In genomic region chr20:41087325-41087685, GRCh38 we compare ENCODE assay signal across 22 cellular contexts. TPM values are rescaled to one million over a fixed set of nuclear protein-coding genes. Genes with fewer than 3 reads are reported as not detected.
A peak's percentile ranks its signal among the peaks of the same experiment; 100 is the strongest.
DNase-seq lines count a peak whose midpoint lies in the region; ATAC-seq, FAIRE-seq and TF ChIP-seq lines count a peak whose summit lies in the region.
"Had no signal": no experiment of that assay in that cellular context is flagged by ENCODE, and none has a peak within 500 bp of the region (broad histone marks: within the 10 kb centered on the region; RNA-seq: fewer than 3 reads in every experiment).

No MANE protein-coding gene starts in this region.

- no peaks in the 10 kb centered on the region for H3K27me3 Mint-ChIP-seq in T-cell
- peaks cover 4% of the 10 kb centered on the region for H3K27me3 Mint-ChIP-seq in endothelial cell (ENCODE audit: unreplicated experiment)
- no peaks in the 10 kb centered on the region for H3K27me3 Mint-ChIP-seq in progenitor cell of endocrine pancreas
- H3K27me3 Mint-ChIP-seq: activated CD8-positive, alpha-beta memory T cell treated with anti-CD3 and anti-CD28 coated beads, Interleukin-2, amount 10 ng/mL, durations not matched to agents 7 days and 5 days had no signal

- H3K27ac ChIP-seq in HepG2 (ENCODE audit: extremely low read length, insufficient read depth, low read length) (no peak overlapping the region), right lobe of liver (no peak overlapping the region)
- H3K27ac ChIP-seq: ovary, tibial nerve had no signal

- TF ChIP-seq CTCF in HepG2 (CRISPR knock-in tag; IDR thresholded peaks at IDR 0.05) (no peak), right lobe of liver (IDR thresholded peaks at IDR 0.05) (no peak), endothelial cell (IDR thresholded peaks at IDR 0.05; ENCODE audit: unreplicated experiment) (no peak), progenitor cell of endocrine pancreas (IDR thresholded peaks at IDR 0.05; ENCODE audit: unreplicated experiment) (no peak)

- H3K27me3 ChIP-seq in HepG2 (ENCODE audit: control insufficient read depth in 1 of 2, insufficient read depth in 2 of 2, low read length in 2 of 2) (no peaks in the 10 kb centered on the region), right lobe of liver (no peaks in the 10 kb centered on the region)
- H3K27me3 ChIP-seq: heart right ventricle, ovary, tibial nerve had no signal

- ATAC-seq in HepG2 (no peak), right lobe of liver (no peak), T-cell (replicated peaks in 1 of 4) (no peak), HG02938 (IDR thresholded peaks at IDR 0.05; ENCODE audit: unreplicated experiment) (no peak)
- ATAC-seq: activated CD8-positive, alpha-beta memory T cell treated with anti-CD3 and anti-CD28 coated beads, Interleukin-2, amount 10 ng/mL, durations not matched to agents 7 days and 5 days; heart right ventricle; stimulated activated naive CD8-positive, alpha-beta T cell treated with anti-CD3 and anti-CD28 coated beads, Interleukin-15, Interleukin-2, amounts not matched to agents 100 U/mL and 50 U/mL, for 24 hours; WTC11 had no signal

- WGBS in HepG2 (ENCODE audit: low lambda C conversion rate), result 98% methylated on average over 1 of the region's 1 CpG
- 91% methylated on average over 1 of the region's 1 CpG for WGBS in right lobe of liver (ENCODE audit: insufficient coverage, low coverage, low lambda C conversion rate, missing lambda C conversion rate)

- H2AFZ ChIP-seq in HepG2 (ENCODE audit: low read length), result no peak overlapping the region

- CTCF ChIA-PET in HepG2 (lab: Yijun Ruan, JAX; ENCODE audit: low intra/inter-chr PET ratio, low total read pairs) (no interaction called here), T-cell (lab: Charles Lee) (interaction anchor here in 1 of 2 donors (1.1 to 2.1 kb wide), 2 partner anchors 8 to 99 kb away, joined by 4 to 9 read pairs; no protein-coding TSS in a partner anchor)

- no peak overlapping the region for H3K4me2 ChIP-seq in HepG2 (ENCODE audit: low read depth, low read length)

- TF ChIP-seq EP300 in HepG2 (IDR thresholded peaks at IDR 0.05; ENCODE audit: low read depth in 2 of 2, low read length in 2 of 2), result no peak
- no peak for TF ChIP-seq EP300 in HepG2 (CRISPR knock-in tag; IDR thresholded peaks at IDR 0.05; ENCODE audit: borderline replicate concordance)

- H3K9me3 Mint-ChIP-seq in T-cell (no peaks in the 10 kb centered on the region), endothelial cell (ENCODE audit: unreplicated experiment) (no peaks in the 10 kb centered on the region), progenitor cell of endocrine pancreas (ENCODE audit: low read depth) (no peaks in the 10 kb centered on the region)
- H3K9me3 Mint-ChIP-seq: endodermal cell had no signal

- no peaks in the 10 kb centered on the region for H3K79me2 ChIP-seq in HepG2 (ENCODE audit: insufficient read depth, low read length)

- peaks cover 29 to 62% of the 10 kb centered on the region in 2 experiments for H3K36me3 ChIP-seq in HepG2 (replicated peaks in 1 of 2; ENCODE audit: control insufficient read depth in 1 of 2, insufficient read depth in 2 of 2, low read length in 2 of 2)
- H3K36me3 ChIP-seq in right lobe of liver, result peaks cover 0 to 31% (median 9%) of the 10 kb centered on the region in 4 donors
- H3K36me3 ChIP-seq: ovary had no signal

- H3K4me1 ChIP-seq in HepG2 (ENCODE audit: insufficient read depth, low read length) (no peaks in the 10 kb centered on the region), right lobe of liver (no peaks in the 10 kb centered on the region)
- H3K4me1 ChIP-seq: tibial nerve had no signal

- no peak for TF ChIP-seq RAD21 in HepG2 (CRISPR knock-in tag; IDR thresholded peaks at IDR 0.05)

- in situ Hi-C loops in HepG2 (cut with HindIII; ENCODE audit: extremely low pct_ligation_motif_present, low pct_unique_long_range_greater_than_20kb), result no loop called here

- H3K9me3 ChIP-seq in HepG2 (ENCODE audit: low read length) (no peaks in the 10 kb centered on the region), right lobe of liver (no peaks in the 10 kb centered on the region)
- H3K9me3 ChIP-seq: heart right ventricle, ovary, tibial nerve had no signal

- H3K4me3 Mint-ChIP-seq in T-cell (peak overlapping the region in 1 of 3 donors; percentile 3), endothelial cell (ENCODE audit: unreplicated experiment) (peak overlapping the region; percentile 65), progenitor cell of endocrine pancreas (ENCODE audit: low read depth) (no peak overlapping the region)
- H3K4me3 Mint-ChIP-seq: activated CD8-positive, alpha-beta memory T cell treated with anti-CD3 and anti-CD28 coated beads, Interleukin-2, amount 10 ng/mL, durations not matched to agents 7 days and 5 days; endodermal cell; WTC11 had no signal

- no peak overlapping the region for H3K4me3 ChIP-seq in HepG2 (replicated peaks in 1 of 3; ENCODE audit: insufficient read depth in 1 of 3, low read depth in 2 of 3, low read length in 3 of 3)
- H3K4me3 ChIP-seq in right lobe of liver, result no peak overlapping the region
- H3K4me3 ChIP-seq: heart right ventricle, ovary, tibial nerve had no signal

- no peak overlapping the region for H3K9ac ChIP-seq in HepG2 (ENCODE audit: insufficient read depth, low read depth, low read length)

- BruUV-seq in HepG2 (replicated peaks; lab: Mats Ljungman, UMichigan), result TSS peak; percentile 18

- H3K27ac Mint-ChIP-seq in T-cell (peak overlapping the region; percentile 83 to 90), endothelial cell (ENCODE audit: unreplicated experiment) (peak overlapping the region; percentile 3), progenitor cell of endocrine pancreas (no peak overlapping the region)
- H3K27ac Mint-ChIP-seq: endodermal cell had no signal

- no peak for TF ChIP-seq POLR2A in HepG2 (IDR thresholded peaks at IDR 0.05; ENCODE audit: insufficient read depth in 1 of 2, low read depth in 2 of 2, low read length in 2 of 2)
- TF ChIP-seq POLR2A in right lobe of liver (IDR thresholded peaks at IDR 0.05), result no peak

- H3K4me1 Mint-ChIP-seq in T-cell, result peaks cover 24 to 34% (median 25%) of the 10 kb centered on the region in 3 donors
- peaks cover 17% of the 10 kb centered on the region for H3K4me1 Mint-ChIP-seq in endothelial cell (ENCODE audit: unreplicated experiment)
- peaks cover 6% of the 10 kb centered on the region for H3K4me1 Mint-ChIP-seq in progenitor cell of endocrine pancreas (ENCODE audit: low read depth)
- H3K4me1 Mint-ChIP-seq: endodermal cell had no signal

- DNase-seq in HepG2 (ENCODE audit: low spot score) (no peak), right lobe of liver (no peak), T-cell (no peak), endothelial cell (ENCODE audit: low spot score) (no peak), progenitor cell of endocrine pancreas (ENCODE audit: low spot score, unreplicated experiment) (no peak), NCI-H446 (lab: John Stamatoyannopoulos, UW) (no peak), NCI-H526 treated with DMSO at 0.1 percent for 48 hours (lab: John Stamatoyannopoulos, UW) (no peak)
- DNase-seq: activated CD8-positive, alpha-beta memory T cell treated with anti-CD3 and anti-CD28 coated beads, Interleukin-2, amount 10 ng/mL, durations not matched to agents 7 days and 5 days; activated gamma-delta T cell treated with Interleukin-2 at 50 U/mL for 16 hours; endodermal cell; GOT3; heart right ventricle; Kasumi-1; ovary; SHP77; stimulated activated CD4-positive, alpha-beta T cell treated with anti-CD3 and anti-CD28 coated beads, Interleukin-1b, Interleukin-23, amount 100 ng/mL, for 48 hours; stimulated activated naive CD8-positive, alpha-beta T cell treated with anti-CD3 and anti-CD28 coated beads, Interleukin-15, Interleukin-2, amounts not matched to agents 100 U/mL and 50 U/mL, for 24 hours had no signal

- no peaks in the 10 kb centered on the region for H4K20me1 ChIP-seq in HepG2 (ENCODE audit: insufficient read depth, low read length)

- FAIRE-seq in HepG2 (lab: Jason Lieb, UNC), result no peak
- FAIRE-seq: colon, D721Med had no signal

- POLR2A ChIA-PET in HepG2 (lab: Yijun Ruan, JAX) (no interaction called here), T-cell (lab: Charles Lee) (no interaction called here)

- H3K36me3 Mint-ChIP-seq in T-cell, result peaks cover 47% of the 10 kb centered on the region
- H3K36me3 Mint-ChIP-seq in endothelial cell (ENCODE audit: low read depth, unreplicated experiment), result peaks cover 37% of the 10 kb centered on the region
- peaks cover 48% of the 10 kb centered on the region for H3K36me3 Mint-ChIP-seq in progenitor cell of endocrine pancreas (ENCODE audit: insufficient read depth)

- intact Hi-C loops in HepG2 (cut with micrococcal nuclease; ENCODE audit: unreplicated experiment), result no loop called here
- intact Hi-C loops in right lobe of liver (cut with DNase I), result no loop called here

RNA-seq across cellular contexts. Expression of gene PLCG1, which starts 50.0 kb away (rescaled TPM):
- 53.1 and 85.3 TPM in 2 replicates for total RNA-seq in HepG2 (2016; rRNA removed; fragmentation: Illumina TruSeq; extraction: Trizol)
- total RNA-seq in HepG2 (2016; cell fraction: cytosol; rRNA removed; fragmentation: Illumina TruSeq; extraction: Trizol; ENCODE audit: low read depth), result 8.3 and 10.2 TPM in 2 replicates
- 43.2 and 85.3 TPM in 2 replicates for total RNA-seq in HepG2 (2016; cell fraction: insoluble cytoplasmic fraction; rRNA removed; fragmentation: Illumina TruSeq; extraction: Trizol)
- total RNA-seq in HepG2 (2016; cell fraction: membrane; rRNA removed; fragmentation: Illumina TruSeq; extraction: Trizol), result 23.6 and 25.9 TPM in 2 replicates
- total RNA-seq in HepG2 (2016; cell fraction: nucleus; rRNA removed; fragmentation: Illumina TruSeq; extraction: Trizol), result 119 and 141 TPM in 2 replicates
- 158 and 207 TPM in 2 replicates for polyA plus RNA-seq in HepG2 (2011; rRNA removed)
- 50.7 and 54.7 TPM in 2 replicates for polyA plus RNA-seq in HepG2 (2011; cell fraction: cytosol; rRNA removed)
- 1,608 and 1,708 TPM in 2 replicates for polyA plus RNA-seq in HepG2 (2011; cell fraction: nucleus; rRNA removed)
- 152 and 164 TPM in 2 replicates for polyA plus RNA-seq in HepG2 (2012)
- polyA plus RNA-seq in HepG2 (2016; cell fraction: cytosol; fragmentation: Illumina TruSeq; extraction: Trizol; ENCODE audit: low read depth), result 3.6 and 4.0 TPM in 2 replicates
- 54.2 and 61.1 TPM in 2 replicates for polyA plus RNA-seq in HepG2 (2016; cell fraction: insoluble cytoplasmic fraction; fragmentation: Illumina TruSeq; extraction: Trizol; ENCODE audit: low read depth)
- polyA plus RNA-seq in HepG2 (2016; cell fraction: membrane; fragmentation: Illumina TruSeq; extraction: Trizol; ENCODE audit: low read depth), result 12.4 and 12.5 TPM in 2 replicates
- polyA plus RNA-seq in HepG2 (2016; cell fraction: nucleus; fragmentation: Illumina TruSeq; extraction: Trizol; ENCODE audit: insufficient read depth, low read depth), result 371 and 407 TPM in 2 replicates
- 74.2 and 219 TPM in 2 replicates for polyA minus RNA-seq in HepG2 (2011; rRNA and poly(A)+ RNA removed; ENCODE audit: low replicate concordance)
- 77.9 and 95.1 TPM in 2 replicates for polyA minus RNA-seq in HepG2 (2011; cell fraction: cytosol; rRNA and poly(A)+ RNA removed)
- 286 and 292 TPM in 2 replicates for polyA minus RNA-seq in HepG2 (2011; cell fraction: nucleus; rRNA and poly(A)+ RNA removed)
- total RNA-seq in right lobe of liver, result 10 to 100 TPM in 5 of 6 experiments, 1 to 10 TPM in 1; 9.5 to 22.6 (median 16.6) TPM
- 100 to 1,000 TPM; 390 to 589 (median 444) TPM for total RNA-seq in T-cell
- 456 TPM for total RNA-seq in endothelial cell (ENCODE audit: unreplicated experiment)
- 391 and 395 TPM in 2 replicates for total RNA-seq in progenitor cell of endocrine pancreas

RNA-seq across cellular contexts. Expression of gene TOP1, which starts 58.7 kb away (rescaled TPM):
- total RNA-seq in HepG2 (2016; rRNA removed; fragmentation: Illumina TruSeq; extraction: Trizol), result 19.4 and 75.3 TPM in 2 replicates
- 17.3 and 19.8 TPM in 2 replicates for total RNA-seq in HepG2 (2016; cell fraction: cytosol; rRNA removed; fragmentation: Illumina TruSeq; extraction: Trizol; ENCODE audit: low read depth)
- 17.0 and 75.6 TPM in 2 replicates for total RNA-seq in HepG2 (2016; cell fraction: insoluble cytoplasmic fraction; rRNA removed; fragmentation: Illumina TruSeq; extraction: Trizol)
- 20.3 and 21.0 TPM in 2 replicates for total RNA-seq in HepG2 (2016; cell fraction: membrane; rRNA removed; fragmentation: Illumina TruSeq; extraction: Trizol)
- 45.7 and 48.4 TPM in 2 replicates for total RNA-seq in HepG2 (2016; cell fraction: nucleus; rRNA removed; fragmentation: Illumina TruSeq; extraction: Trizol)
- 9.9 and 10.2 TPM in 2 replicates for polyA plus RNA-seq in HepG2 (2011; rRNA removed)
- 5.5 and 9.3 TPM in 2 replicates for polyA plus RNA-seq in HepG2 (2011; cell fraction: cytosol; rRNA removed)
- polyA plus RNA-seq in HepG2 (2011; cell fraction: nucleus; rRNA removed), result 10.9 and 11.3 TPM in 2 replicates
- 51.4 and 67.5 TPM in 2 replicates for polyA plus RNA-seq in HepG2 (2012)
- polyA plus RNA-seq in HepG2 (2016; cell fraction: cytosol; fragmentation: Illumina TruSeq; extraction: Trizol; ENCODE audit: low read depth), result 2.6 and 3.5 TPM in 2 replicates
- 131 and 136 TPM in 2 replicates for polyA plus RNA-seq in HepG2 (2016; cell fraction: insoluble cytoplasmic fraction; fragmentation: Illumina TruSeq; extraction: Trizol; ENCODE audit: low read depth)
- 9.6 and 10.8 TPM in 2 replicates for polyA plus RNA-seq in HepG2 (2016; cell fraction: membrane; fragmentation: Illumina TruSeq; extraction: Trizol; ENCODE audit: low read depth)
- polyA plus RNA-seq in HepG2 (2016; cell fraction: nucleus; fragmentation: Illumina TruSeq; extraction: Trizol; ENCODE audit: insufficient read depth, low read depth), result 89.8 and 94.4 TPM in 2 replicates
- 7.0 and 9.4 TPM in 2 replicates for polyA minus RNA-seq in HepG2 (2011; rRNA and poly(A)+ RNA removed; ENCODE audit: low replicate concordance)
- 25.1 and 28.4 TPM in 2 replicates for polyA minus RNA-seq in HepG2 (2011; cell fraction: cytosol; rRNA and poly(A)+ RNA removed)
- 21.5 and 22.1 TPM in 2 replicates for polyA minus RNA-seq in HepG2 (2011; cell fraction: nucleus; rRNA and poly(A)+ RNA removed)
- 10 to 100 TPM; 17.3 to 29.7 (median 25.5) TPM for total RNA-seq in right lobe of liver
- total RNA-seq in T-cell, result 10 to 100 TPM; 30.2 to 41.2 (median 38.1) TPM
- total RNA-seq in endothelial cell (ENCODE audit: unreplicated experiment), result 72.7 TPM
- 86.7 and 90.8 TPM in 2 replicates for total RNA-seq in progenitor cell of endocrine pancreas
